8 cellular contexts compared by ENCODE assay signal in the genomic region with DNA sequence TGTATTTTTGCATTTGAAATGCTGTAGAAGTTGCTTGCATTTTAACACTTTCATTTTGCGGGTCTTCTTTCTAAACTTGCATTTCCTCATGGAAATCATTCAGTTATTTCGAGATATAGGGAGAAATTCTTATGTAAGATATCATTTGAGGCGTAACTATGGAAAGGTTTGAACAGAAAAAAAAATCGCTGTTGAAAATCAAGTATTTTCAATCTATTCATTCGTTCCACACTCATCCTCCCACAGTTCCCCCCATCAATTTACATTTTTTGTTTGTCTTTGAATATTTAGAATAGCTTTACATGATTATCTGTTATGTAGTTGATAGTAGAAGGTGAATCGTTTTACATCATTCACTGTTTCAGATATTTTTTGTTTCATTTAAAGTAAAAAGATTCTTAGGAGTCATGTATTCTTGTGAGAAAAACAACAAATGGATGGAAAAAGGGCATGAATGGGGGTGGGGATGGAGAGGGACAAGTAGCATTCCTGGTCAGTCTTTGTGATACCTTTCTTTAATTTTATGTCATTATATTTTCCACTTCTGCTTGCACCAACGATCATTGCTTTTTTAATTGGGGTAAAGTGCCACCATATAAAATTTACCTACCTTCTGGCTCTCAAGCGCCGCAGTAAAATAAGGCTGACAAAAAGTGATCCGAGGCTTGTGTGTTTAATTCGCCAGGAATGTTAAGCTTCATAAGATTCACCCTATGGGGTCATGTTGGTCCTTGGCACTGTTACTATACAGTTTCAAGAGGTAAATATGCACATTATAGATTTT. TPM values are rescaled to one million over a fixed set of nuclear protein-coding genes. Genes with fewer than 3 reads are reported as not detected.
DNase-seq lines count a peak whose midpoint lies in the region; ATAC-seq, FAIRE-seq and TF ChIP-seq lines count a peak whose summit lies in the region.

No MANE protein-coding gene starts in this region.

- H3K4me1 Mint-ChIP-seq in CD4-positive, alpha-beta T cell (ENCODE audit: low read depth) = peaks cover 45% of the 10 kb centered on the region
- peaks cover 59% of the 10 kb centered on the region for H3K4me1 Mint-ChIP-seq in nephron progenitor cell

- FAIRE-seq in GM12891 (lab: Jason Lieb, UNC) = no peak
- FAIRE-seq in urothelium cell line (lab: Jason Lieb, UNC) = no peak

- peak overlapping the region; percentile 87 for H3K4me3 Mint-ChIP-seq in CD4-positive, alpha-beta T cell
- H3K4me3 Mint-ChIP-seq in nephron progenitor cell = peak overlapping the region; percentile 92

- DNase-seq in CD4-positive, alpha-beta T cell = no peak
- DNase-seq in LHCN-M2 (ENCODE audit: low read depth) (peak; percentile 59), nephron progenitor cell (no peak), GM12891 (ENCODE audit: insufficient read length, low spot score) (no peak), urothelium cell line (ENCODE audit: low spot score) (no peak), NCI-H2081 treated with DMSO at 0.1 percent for 48 hours (lab: John Stamatoyannopoulos, UW) (no peak)

- peaks cover 5% of the 10 kb centered on the region for H3K27me3 ChIP-seq in CD4-positive, alpha-beta T cell (ENCODE audit: control insufficient read depth, insufficient read depth, low read length)

- no peaks in the 10 kb centered on the region for H3K9me3 Mint-ChIP-seq in CD4-positive, alpha-beta T cell
- no peaks in the 10 kb centered on the region for H3K9me3 Mint-ChIP-seq in nephron progenitor cell

- peaks cover 14% of the 10 kb centered on the region for H3K36me3 Mint-ChIP-seq in CD4-positive, alpha-beta T cell (ENCODE audit: low read depth)
- H3K36me3 Mint-ChIP-seq in nephron progenitor cell (ENCODE audit: low read depth) = no peaks in the 10 kb centered on the region

- peaks cover 9% of the 10 kb centered on the region for H3K27me3 Mint-ChIP-seq in CD4-positive, alpha-beta T cell
- H3K27me3 Mint-ChIP-seq in nephron progenitor cell (ENCODE audit: low read depth, poor library complexity) = no peaks in the 10 kb centered on the region

- peak overlapping the region; percentile 86 for H3K27ac Mint-ChIP-seq in CD4-positive, alpha-beta T cell
- peak overlapping the region; percentile 99 for H3K27ac Mint-ChIP-seq in nephron progenitor cell

- CTCF ChIA-PET in CD4-positive, alpha-beta T cell (lab: Charles Lee) = interaction anchor here (1.3 kb wide), 1 partner anchor 32 kb away, joined by 3 read pairs; no protein-coding TSS in a partner anchor

- H3K9me3 ChIP-seq in CD4-positive, alpha-beta T cell (ENCODE audit: control insufficient read depth, low read length) = no peaks in the 10 kb centered on the region

- POLR2A ChIA-PET in CD4-positive, alpha-beta T cell (lab: Charles Lee) = interaction anchor here (1.3 to 3.3 kb wide), 2 partner anchors 9 to 10 kb away, joined by 4 to 19 read pairs; no protein-coding TSS in a partner anchor

- H3K27ac ChIP-seq in CD4-positive, alpha-beta T cell (ENCODE audit: low read depth, low read length) = no peak overlapping the region
- peak overlapping the region; percentile 94 for H3K27ac ChIP-seq in cingulate gyrus (ENCODE audit: low read depth, low read length)

- TF ChIP-seq POLR2A in GM12891 (IDR thresholded peaks at IDR 0.05; ENCODE audit: low read depth, low read length) = no peak

- no peak for ATAC-seq in CD4-positive, alpha-beta T cell (ENCODE audit: poor library complexity)
- ATAC-seq in HG03520 (IDR thresholded peaks at IDR 0.05; ENCODE audit: unreplicated experiment) = no peak

- no peak for TF ChIP-seq CTCF in CD4-positive, alpha-beta T cell (IDR thresholded peaks at IDR 0.05)
- no peak for TF ChIP-seq CTCF in nephron progenitor cell (IDR thresholded peaks at IDR 0.05)

- intact Hi-C loops in CD4-positive, alpha-beta T cell (cut with DNase I, micrococcal nuclease) = loop anchor here (5.0 to 10.0 kb wide), 4 partner anchors 216 to 1906 kb away; partner anchors contain the start of genes COMMD3 (in 1 of the 2) and OTUD1 (in 1 of the 2)

TF ChIP-seq in GM12891, 5 proteins besides CTCF, POLR2A, EP300 and RAD21:
- TF ChIP-seq PAX5 (IDR thresholded peaks at IDR 0.05; ENCODE audit: insufficient read depth, low read length, severe bottlenecking) (no peak), SPI1 (IDR thresholded peaks at IDR 0.05; ENCODE audit: low read depth, low read length) (no peak), POLR2AphosphoS5 (IDR thresholded peaks at IDR 0.05; ENCODE audit: low read depth, low read length) (no peak), TAF1 (IDR thresholded peaks at IDR 0.05; ENCODE audit: low read depth, low read length) (no peak), POU2F2 (IDR thresholded peaks at IDR 0.05; ENCODE audit: low read depth, low read length) (no peak)

RNA-seq across cellular contexts. Expression of gene SKIDA1, which starts 3.2 kb away (rescaled TPM):
- under 1 TPM; 0.22 to 0.25 TPM for total RNA-seq in CD4-positive, alpha-beta T cell
- 0.13 and 0.63 TPM in 2 replicates for total RNA-seq in LHCN-M2 (2014; rRNA removed)
- 0.09 TPM for polyA plus RNA-seq in LHCN-M2 (2012)
- 0.10 TPM for polyA plus RNA-seq in GM12891 (2012; ENCODE audit: low read depth, missing spikeins)

RNA-seq across cellular contexts. Expression of gene MLLT10, which starts 5.4 kb away (rescaled TPM):
- 10 to 100 TPM; 46.0 to 64.1 TPM for total RNA-seq in CD4-positive, alpha-beta T cell
- 15.0 and 23.3 TPM in 2 replicates for total RNA-seq in LHCN-M2 (2014; rRNA removed)
- polyA plus RNA-seq in LHCN-M2 (2012) = 9.2 TPM
- polyA plus RNA-seq in GM12891 (2012; ENCODE audit: low read depth, missing spikeins) = 20.4 TPM
